22 cellular contexts compared by ENCODE assay signal in genomic region chr5:162324356-162324755, GRCh38.
DNase-seq lines count a peak whose midpoint lies in the region; ATAC-seq and TF ChIP-seq lines count a peak whose summit lies in the region.
"Had no signal": no experiment of that assay in that cellular context is flagged by ENCODE, and none has a peak within 500 bp of the region (broad histone marks: within the 10 kb centered on the region; RNA-seq: fewer than 3 reads in every experiment).

No MANE protein-coding gene starts in this region.

- in situ Hi-C loops in mammary epithelial cell (cut with MboI; ENCODE audit: low sequenced_read_pairs in 2 of 2), result no loop called here

- H3K9me2 ChIP-seq in PC-3 (replicated peaks; ENCODE audit: low read length), result no peaks in the 10 kb centered on the region

- no peak overlapping the region for H3K9ac ChIP-seq in mammary epithelial cell (ENCODE audit: insufficient read depth, low read length)
- H3K9ac ChIP-seq in PC-3 (ENCODE audit: low read length), result 0 out of 2 replicates have a peak overlapping the region, but pooled peaks have one; percentile 28
- H3K9ac ChIP-seq: BLaER1 had no signal

- H3K4me3 ChIP-seq in mammary epithelial cell (replicated peaks in 1 of 3; ENCODE audit: insufficient read depth in 1 of 3, low read depth in 2 of 3, low read length in 3 of 3) (no peak overlapping the region), BE2C (ENCODE audit: low read depth, low read length) (peak overlapping the region; percentile 2), PC-3 (ENCODE audit: low read length) (no peak overlapping the region)
- H3K4me3 ChIP-seq: A549, BLaER1, GM12878, HAP-1 had no signal

- H3K9me3 ChIP-seq in mammary epithelial cell (replicated peaks; ENCODE audit: insufficient read depth, low read length), result peaks cover 2% of the 10 kb centered on the region
- no peaks in the 10 kb centered on the region for H3K9me3 ChIP-seq in BE2C
- no peaks in the 10 kb centered on the region for H3K9me3 ChIP-seq in PC-3 (ENCODE audit: low read length)
- H3K9me3 ChIP-seq: A549, BLaER1, Caco-2, HAP-1 had no signal

- no peak overlapping the region for H3K4me2 ChIP-seq in mammary epithelial cell (ENCODE audit: insufficient read depth, low read depth, low read length)
- H3K4me2 ChIP-seq in PC-3 (ENCODE audit: low read length), result no peak overlapping the region
- H3K4me2 ChIP-seq: A549, BLaER1 had no signal

- H3K79me2 ChIP-seq in mammary epithelial cell (ENCODE audit: insufficient read depth, low read length) (no peaks in the 10 kb centered on the region), PC-3 (ENCODE audit: low read length) (no peaks in the 10 kb centered on the region)

- WGBS in mammary epithelial cell (ENCODE audit: low coverage, missing lambda C conversion rate), result 23% methylated on average over 3 of the region's 3 CpGs

- no peak for ATAC-seq in PC-3
- ATAC-seq in stimulated activated naive CD8-positive, alpha-beta T cell treated with anti-CD3 and anti-CD28 coated beads, Interleukin-15, amount 100 ng/mL, for 72 hours, result no peak
- ATAC-seq: A549; CD8-positive, alpha-beta T cell; GM12878 had no signal

- no TSS peak for BruUV-seq in MCF 10A (replicated peaks; lab: Mats Ljungman, UMichigan)
- no TSS peak for BruUV-seq in mammary epithelial cell (replicated peaks; lab: Mats Ljungman, UMichigan)
- BruUV-seq in PC-3 (replicated peaks; lab: Mats Ljungman, UMichigan), result no TSS peak

- POLR2A ChIA-PET in MCF 10A (lab: Yijun Ruan, JAX), result interaction anchor here (0.9 to 1.7 kb wide), 3 partner anchors 35 to 93 kb away, joined by 3 to 6 read pairs (median 4); no protein-coding TSS in a partner anchor
- POLR2A ChIA-PET in PC-3 (lab: Charles Lee; ENCODE audit: unreplicated experiment), result no interaction called here

- no peaks in the 10 kb centered on the region for H3K27me3 Mint-ChIP-seq in MCF 10A (ENCODE audit: insufficient read depth, unreplicated experiment)
- no peaks in the 10 kb centered on the region for H3K27me3 Mint-ChIP-seq in stimulated activated naive CD8-positive, alpha-beta T cell treated with anti-CD3 and anti-CD28 coated beads, Interleukin-15, amount 100 ng/mL, for 72 hours
- H3K27me3 Mint-ChIP-seq: CD4-positive, CD25-positive, alpha-beta regulatory T cell had no signal

- H3K4me1 ChIP-seq in mammary epithelial cell (ENCODE audit: insufficient read depth, low read length) (no peaks in the 10 kb centered on the region), BE2C (peaks cover 27% of the 10 kb centered on the region), PC-3 (ENCODE audit: insufficient read depth, low read length) (no peaks in the 10 kb centered on the region)
- H3K4me1 ChIP-seq: A549, BLaER1, Caco-2, HAP-1 had no signal

- CTCF ChIA-PET in MCF 10A (lab: Yijun Ruan, JAX) (interaction anchor here (1.3 to 1.4 kb wide), 2 partner anchors 36 to 116 kb away, joined by 3 to 6 read pairs; no protein-coding TSS in a partner anchor), mammary epithelial cell (lab: Charles Lee; ENCODE audit: low non-redundant PET) (no interaction called here), PC-3 (lab: Charles Lee) (no interaction called here)

- no peaks in the 10 kb centered on the region for H3K36me3 Mint-ChIP-seq in MCF 10A (ENCODE audit: insufficient read depth, unreplicated experiment)
- H3K36me3 Mint-ChIP-seq: CD4-positive, CD25-positive, alpha-beta regulatory T cell; CD8-positive, alpha-beta T cell had no signal

- H3K27ac ChIP-seq in mammary epithelial cell (ENCODE audit: insufficient read depth, low read depth, low read length) (no peak overlapping the region), PC-3 (ENCODE audit: low read length) (no peak overlapping the region)
- H3K27ac ChIP-seq: A549, BLaER1, C4-2B had no signal

- dilution Hi-C loops in mammary epithelial cell (cut with HindIII; ENCODE audit: low sequenced_read_pairs), result no loop called here

- TF ChIP-seq CTCF in MCF 10A (IDR thresholded peaks at IDR 0.05; ENCODE audit: unreplicated experiment), result no peak
- TF ChIP-seq CTCF in mammary epithelial cell (conservative IDR thresholded peaks at IDR 0.05 in 1 of 2, IDR thresholded peaks at IDR 0.05 in 1 of 2; ENCODE audit: extremely low read depth in 1 of 2, insufficient read depth in 1 of 2, low read depth in 1 of 2, low read length in 2 of 2), result no peak
- TF ChIP-seq CTCF in BE2C (IDR thresholded peaks at IDR 0.05; ENCODE audit: low read depth, low read length), result no peak
- no peak for TF ChIP-seq CTCF in PC-3 (conservative IDR thresholded peaks at IDR 0.05; ENCODE audit: low read depth, low read length)

- H3K27me3 ChIP-seq in mammary epithelial cell (ENCODE audit: insufficient read depth, low read length) (no peaks in the 10 kb centered on the region), BE2C (no peaks in the 10 kb centered on the region), PC-3 (ENCODE audit: low read length) (no peaks in the 10 kb centered on the region)
- H3K27me3 ChIP-seq: BLaER1 had no signal

- H2AFZ ChIP-seq in mammary epithelial cell (ENCODE audit: low read depth, low read length), result no peak overlapping the region
- H2AFZ ChIP-seq in PC-3 (ENCODE audit: low read length), result no peak overlapping the region

- H3K4me1 Mint-ChIP-seq in MCF 10A (ENCODE audit: insufficient read depth, unreplicated experiment), result peaks cover 38% of the 10 kb centered on the region
- H3K4me1 Mint-ChIP-seq in stimulated activated naive CD8-positive, alpha-beta T cell treated with anti-CD3 and anti-CD28 coated beads, Interleukin-15, amount 100 ng/mL, for 72 hours, result no peaks in the 10 kb centered on the region
- H3K4me1 Mint-ChIP-seq: CD4-positive, CD25-positive, alpha-beta regulatory T cell had no signal

- peaks cover 7% of the 10 kb centered on the region for H3K9me3 Mint-ChIP-seq in MCF 10A (ENCODE audit: unreplicated experiment)
- H3K9me3 Mint-ChIP-seq in stimulated activated naive CD8-positive, alpha-beta T cell treated with anti-CD3 and anti-CD28 coated beads, Interleukin-15, amount 100 ng/mL, for 72 hours, result peaks cover 5 to 22% of the 10 kb centered on the region in 2 donors

- peak; percentile 51 for DNase-seq in MCF 10A (ENCODE audit: unreplicated experiment)
- no peak for DNase-seq in mammary epithelial cell
- DNase-seq in BE2C, result peak; percentile 55
- DNase-seq in PC-3, result peak; percentile 4
- no peak for DNase-seq in islet precursor cell
- DNase-seq in DMS153 treated with DMSO at 0.1 percent for 48 hours (lab: John Stamatoyannopoulos, UW; ENCODE audit: unreplicated experiment), result no peak
- DNase-seq in stimulated activated naive CD8-positive, alpha-beta T cell treated with anti-CD3 and anti-CD28 coated beads, Interleukin-15, amount 100 ng/mL, for 72 hours, result no peak
- DNase-seq: 8988T; Caco-2; CD4-positive, CD25-positive, alpha-beta regulatory T cell; CD8-positive, alpha-beta T cell; DMS153; DMS79; EL; GDM1; GOT3; HFFc6 had no signal

- H3K36me3 ChIP-seq in mammary epithelial cell (ENCODE audit: insufficient read depth, low read length), result no peaks in the 10 kb centered on the region
- H3K36me3 ChIP-seq in BE2C, result no peaks in the 10 kb centered on the region
- H3K36me3 ChIP-seq in PC-3 (ENCODE audit: low read depth, low read length), result no peaks in the 10 kb centered on the region
- H3K36me3 ChIP-seq: BLaER1, HAP-1 had no signal

- no peaks in the 10 kb centered on the region for H3F3A ChIP-seq in PC-3 (ENCODE audit: low read length, unreplicated experiment)

- intact Hi-C loops in MCF 10A (cut with micrococcal nuclease), result no loop called here
- intact Hi-C loops in mammary epithelial cell (cut with micrococcal nuclease), result no loop called here
- intact Hi-C loops in PC-3 (cut with micrococcal nuclease), result no loop called here

- H3K4me3 Mint-ChIP-seq in MCF 10A (ENCODE audit: unreplicated experiment), result no peak overlapping the region
- H3K4me3 Mint-ChIP-seq in stimulated activated naive CD8-positive, alpha-beta T cell treated with anti-CD3 and anti-CD28 coated beads, Interleukin-15, amount 100 ng/mL, for 72 hours, result no peak overlapping the region
- H3K4me3 Mint-ChIP-seq: CD4-positive, CD25-positive, alpha-beta regulatory T cell; CD8-positive, alpha-beta T cell; HFFc6 had no signal

- H3K27ac Mint-ChIP-seq in MCF 10A (ENCODE audit: low read depth, unreplicated experiment), result peak overlapping the region; percentile 14
- no peak overlapping the region for H3K27ac Mint-ChIP-seq in stimulated activated naive CD8-positive, alpha-beta T cell treated with anti-CD3 and anti-CD28 coated beads, Interleukin-15, amount 100 ng/mL, for 72 hours
- H3K27ac Mint-ChIP-seq: CD4-positive, CD25-positive, alpha-beta regulatory T cell; CD8-positive, alpha-beta T cell; HFFc6 had no signal

- H4K20me1 ChIP-seq in mammary epithelial cell (ENCODE audit: insufficient read depth, low read length) (no peaks in the 10 kb centered on the region), PC-3 (ENCODE audit: low read length) (no peaks in the 10 kb centered on the region)
- H4K20me1 ChIP-seq: BLaER1 had no signal

Comparison
In these comparisons a context has a peak if more than half of its experiments do, and no peak if none do; other contexts are left out.
1. DNase-seq: peak in MCF 10A (single experiment), BE2C (single experiment) and PC-3 (single experiment); none in mammary epithelial cell (single experiment), islet precursor cell (single experiment), DMS153 treated with DMSO at 0.1 percent for 48 hours (single experiment) and stimulated activated naive CD8-positive, alpha-beta T cell treated with anti-CD3 and anti-CD28 coated beads, Interleukin-15, amount 100 ng/mL, for 72 hours (0 of 2).